Comparison of ENCODE assay signal across 7 cellular contexts in genomic region chr16:14186007-14186953, GRCh38.
DNase-seq lines count a peak whose midpoint lies in the region; ATAC-seq, FAIRE-seq and TF ChIP-seq lines count a peak whose summit lies in the region.

No MANE protein-coding gene starts in this region.

- ATAC-seq in HepG2 (peak; percentile 47; the same call in 2 of the 3 replicates), HG03196 (IDR thresholded peaks at IDR 0.05; ENCODE audit: unreplicated experiment) (no peak)

- H3K79me2 ChIP-seq in HepG2 (ENCODE audit: insufficient read depth, low read length), result no peaks in the 10 kb centered on the region

- H3K9ac ChIP-seq in colonic mucosa (ENCODE audit: low read depth in 2 of 2, low read length in 2 of 2) (peak overlapping the region in 1 of 2 donors; percentile 6), HepG2 (ENCODE audit: insufficient read depth, low read depth, low read length) (no peak overlapping the region)

- intact Hi-C loops in colonic mucosa (cut with DNase I), result loop anchor here (10.0 kb wide), 1 partner anchor 111 kb away; the partner anchor contains the start of gene MRTFB
- intact Hi-C loops in HepG2 (cut with micrococcal nuclease; ENCODE audit: unreplicated experiment), result loop anchor here (5.0 kb wide), 1 partner anchor 264 kb away; the partner anchor contains the start of gene ERCC4

- H3K27ac ChIP-seq in colonic mucosa (peak overlapping the region; percentile 14), HepG2 (ENCODE audit: extremely low read length, insufficient read depth, low read length) (no peak overlapping the region), suprapubic skin (peak overlapping the region; percentile 80)

- in situ Hi-C loops in HepG2 (cut with HindIII; ENCODE audit: extremely low pct_ligation_motif_present, low pct_unique_long_range_greater_than_20kb), result no loop called here

- WGBS in HepG2 (ENCODE audit: low lambda C conversion rate), result 98% methylated on average over 14 of the region's 14 CpGs
- 37% methylated on average over 14 of the region's 14 CpGs for WGBS in suprapubic skin

- H3K4me1 ChIP-seq in colonic mucosa (no peaks in the 10 kb centered on the region), HepG2 (ENCODE audit: insufficient read depth, low read length) (no peaks in the 10 kb centered on the region), suprapubic skin (peaks cover 17% of the 10 kb centered on the region)

- no peak overlapping the region for H2AFZ ChIP-seq in HepG2 (ENCODE audit: low read length)

- CTCF ChIA-PET in HepG2 (lab: Yijun Ruan, JAX; ENCODE audit: low intra/inter-chr PET ratio, low total read pairs), result no interaction called here

- H3K27me3 ChIP-seq in colonic mucosa (no peaks in the 10 kb centered on the region), HepG2 (ENCODE audit: control insufficient read depth in 1 of 2, insufficient read depth in 2 of 2, low read length in 2 of 2) (no peaks in the 10 kb centered on the region), suprapubic skin (no peaks in the 10 kb centered on the region)

- H3K4me2 ChIP-seq in HepG2 (ENCODE audit: low read depth, low read length), result no peak overlapping the region

- TF ChIP-seq CTCF in GM12874 (IDR thresholded peaks at IDR 0.05; ENCODE audit: insufficient read depth, low read depth, low read length) (peak; percentile 11; the same call in 1 of the 2 replicates), colonic mucosa (IDR thresholded peaks at IDR 0.05) (peak; percentile 21), HepG2 (CRISPR knock-in tag; IDR thresholded peaks at IDR 0.05) (no peak), suprapubic skin (IDR thresholded peaks at IDR 0.05) (peak in 1 of 2 donors; percentile 50)

- TF ChIP-seq RAD21 in HepG2 (CRISPR knock-in tag; IDR thresholded peaks at IDR 0.05), result 0 out of 2 replicates have a peak, but pooled peaks have one; percentile 17

- H3K9me3 ChIP-seq in colonic mucosa (no peaks in the 10 kb centered on the region), HepG2 (ENCODE audit: low read length) (no peaks in the 10 kb centered on the region), suprapubic skin (no peaks in the 10 kb centered on the region)

- no TSS peak for BruUV-seq in HepG2 (replicated peaks; lab: Mats Ljungman, UMichigan)

- H4K20me1 ChIP-seq in HepG2 (ENCODE audit: insufficient read depth, low read length), result no peaks in the 10 kb centered on the region

- POLR2A ChIA-PET in HepG2 (lab: Yijun Ruan, JAX), result no interaction called here

- TF ChIP-seq EP300 in HepG2 (IDR thresholded peaks at IDR 0.05; ENCODE audit: low read depth in 2 of 2, low read length in 2 of 2) (no peak), HepG2 (CRISPR knock-in tag; IDR thresholded peaks at IDR 0.05; ENCODE audit: borderline replicate concordance) (no peak), suprapubic skin (IDR thresholded peaks at IDR 0.05) (no peak)

- TF ChIP-seq POLR2A in HepG2 (IDR thresholded peaks at IDR 0.05; ENCODE audit: insufficient read depth in 1 of 2, low read depth in 2 of 2, low read length in 2 of 2) (no peak), suprapubic skin (IDR thresholded peaks at IDR 0.05) (no peak)

- peak; percentile 94 for DNase-seq in NCI-H69 (lab: John Stamatoyannopoulos, UW)
- DNase-seq in colonic mucosa, result no peak
- DNase-seq in HepG2 (ENCODE audit: low spot score), result no peak
- DNase-seq in suprapubic skin (ENCODE audit: low spot score in 2 of 2), result no peak
- no peak for DNase-seq in frontal cortex (ENCODE audit: low spot score in 2 of 2)

- no peak overlapping the region for H3K4me3 ChIP-seq in colonic mucosa
- H3K4me3 ChIP-seq in HepG2 (replicated peaks in 1 of 3; ENCODE audit: insufficient read depth in 1 of 3, low read depth in 2 of 3, low read length in 3 of 3), result no peak overlapping the region
- H3K4me3 ChIP-seq in suprapubic skin, result peak overlapping the region; percentile 41

- FAIRE-seq in HepG2 (lab: Jason Lieb, UNC), result no peak
- FAIRE-seq in frontal cortex (lab: Jason Lieb, UNC), result no peak

- no peaks in the 10 kb centered on the region for H3K36me3 ChIP-seq in colonic mucosa
- no peaks in the 10 kb centered on the region for H3K36me3 ChIP-seq in HepG2 (replicated peaks in 1 of 2; ENCODE audit: control insufficient read depth in 1 of 2, insufficient read depth in 2 of 2, low read length in 2 of 2)
- H3K36me3 ChIP-seq in suprapubic skin, result no peaks in the 10 kb centered on the region

TF ChIP-seq in HepG2, 621 proteins besides CTCF, POLR2A, EP300 and RAD21:
- TF ChIP-seq STAG1 (CRISPR knock-in tag; IDR thresholded peaks at IDR 0.05) (peak; percentile 37; the same call in 1 of the 2 replicates), SMC3 (IDR thresholded peaks at IDR 0.05; ENCODE audit: low read length) (peak; percentile 27; the same call in 1 of the 2 replicates), ZNF609 (CRISPR knock-in tag; IDR thresholded peaks at IDR 0.05; ENCODE audit: borderline replicate concordance) (no peak), ZNF224 (CRISPR knock-in tag; IDR thresholded peaks at IDR 0.05) (no peak)
